1 cellular context compared by ENCODE assay signal in genomic region chr10:99775850-99776249, GRCh38.
TF ChIP-seq lines count a peak whose summit lies in the region.

No MANE protein-coding gene starts in this region.

TF ChIP-seq in IMR-90, 13 proteins besides CTCF, POLR2A, EP300 and RAD21 (continued from another document):
- no peak for TF ChIP-seq USF2 (IDR thresholded peaks at IDR 0.05; ENCODE audit: low read depth, low read length)
- TF ChIP-seq CEBPB (IDR thresholded peaks at IDR 0.05; ENCODE audit: low read depth, low read length) = peak; percentile 87
- no peak for TF ChIP-seq RCOR1 (IDR thresholded peaks at IDR 0.05; ENCODE audit: insufficient replicate concordance, low read length)
- TF ChIP-seq MAFK (IDR thresholded peaks at IDR 0.05; ENCODE audit: low read depth, low read length) = peak; percentile 86
- TF ChIP-seq FOS (IDR thresholded peaks at IDR 0.05; ENCODE audit: low read depth, low read length) = peak; percentile 98
- TF ChIP-seq RFX5 (IDR thresholded peaks at IDR 0.05; ENCODE audit: low read depth, low read length) = no peak
